8 cellular contexts compared by ENCODE assay signal in genomic region chrX:134313418-134313817, GRCh38.
"Had no signal": no experiment of that assay in that cellular context is flagged by ENCODE, and none has a peak within 500 bp of the region (broad histone marks: within the 10 kb centered on the region; RNA-seq: fewer than 3 reads in every experiment).

No MANE protein-coding gene starts in this region.

- ATAC-seq: GM12878 had no signal

- DNase-seq: GDM1, GF-D8 had no signal

- H3K4me3 ChIP-seq: GM12878 had no signal

- FAIRE-seq: G401.6, GM12878, GM12891, GM12892, GM18507, GM19239 had no signal
